Comparison of ENCODE assay signal across 22 cellular contexts in the genomic region with DNA sequence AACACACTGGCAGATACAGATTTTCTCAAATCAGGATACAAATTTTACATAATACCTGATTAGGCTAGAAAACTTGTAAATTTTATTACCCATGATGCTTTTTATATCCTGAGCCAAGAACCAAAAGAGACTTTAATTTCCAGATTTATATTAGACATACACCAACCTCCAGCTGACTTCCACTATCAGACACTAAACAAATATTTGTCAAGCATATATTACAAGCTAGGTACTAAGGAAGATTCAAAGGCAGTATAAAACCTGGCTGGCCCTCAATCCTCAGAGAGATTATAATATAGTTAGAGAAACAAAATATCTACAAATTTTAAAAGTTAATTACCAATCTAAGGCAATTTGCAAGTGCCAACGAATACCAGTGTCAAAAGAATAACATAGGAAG.
DNase-seq lines count a peak whose midpoint lies in the region; ATAC-seq, FAIRE-seq and TF ChIP-seq lines count a peak whose summit lies in the region.
"Had no signal": no experiment of that assay in that cellular context is flagged by ENCODE, and none has a peak within 500 bp of the region (broad histone marks: within the 10 kb centered on the region; RNA-seq: fewer than 3 reads in every experiment).

No MANE protein-coding gene starts in this region.

- peak; percentile 50 for ATAC-seq in left colon
- ATAC-seq: A549; CD8-positive, alpha-beta T cell had no signal

- no peaks in the 10 kb centered on the region for H3K27me3 Mint-ChIP-seq in astrocyte (ENCODE audit: low read depth, unreplicated experiment)
- H3K27me3 Mint-ChIP-seq: B cell; CD4-positive, alpha-beta T cell had no signal

- H3K79me2 ChIP-seq in astrocyte (ENCODE audit: insufficient read depth, low read length): no peaks in the 10 kb centered on the region

- no peak overlapping the region for H2AFZ ChIP-seq in astrocyte (ENCODE audit: low read depth, low read length)

- H3K4me1 ChIP-seq in astrocyte (ENCODE audit: insufficient read depth, low read length) (no peaks in the 10 kb centered on the region), stomach (no peaks in the 10 kb centered on the region)
- H3K4me1 ChIP-seq: A549; BLaER1 treated with 17β-estradiol and CSF1 and Interleukin-3, amounts not matched to agents 10 nM and 100 nM; Caco-2 had no signal

- peak; percentile 82 for FAIRE-seq in astrocyte (lab: Jason Lieb, UNC)
- FAIRE-seq: A549, D721Med, G401.6, GM12891, GM19239 had no signal

- no peaks in the 10 kb centered on the region for H3K9me3 ChIP-seq in astrocyte (ENCODE audit: insufficient read depth, low read depth, low read length)
- H3K9me3 ChIP-seq in stomach: peaks cover 0 to 4% (median 0%) of the 10 kb centered on the region in 4 donors
- H3K9me3 ChIP-seq: A549, Caco-2 had no signal

- no peak for TF ChIP-seq POLR2A in stomach (IDR thresholded peaks at IDR 0.05)

- TF ChIP-seq CTCF in LNCaP clone FGC (IDR thresholded peaks at IDR 0.05; ENCODE audit: control insufficient read depth, extremely low read depth, insufficient read depth): no peak
- TF ChIP-seq CTCF in astrocyte (IDR thresholded peaks at IDR 0.05; ENCODE audit: insufficient read depth, low read depth, low read length): no peak
- no peak for TF ChIP-seq CTCF in stomach (IDR thresholded peaks at IDR 0.05)

- H3K36me3 ChIP-seq in astrocyte (ENCODE audit: insufficient read depth, low read length): no peaks in the 10 kb centered on the region
- H3K36me3 ChIP-seq in stomach: no peaks in the 10 kb centered on the region
- H3K36me3 ChIP-seq: BLaER1 treated with 17β-estradiol and CSF1 and Interleukin-3, amounts not matched to agents 10 nM and 100 nM had no signal

- peaks cover 1% of the 10 kb centered on the region for H3K9me3 Mint-ChIP-seq in astrocyte (ENCODE audit: unreplicated experiment)
- H3K9me3 Mint-ChIP-seq: CD4-positive, alpha-beta T cell had no signal

- no peak overlapping the region for H3K4me3 ChIP-seq in LNCaP clone FGC (ENCODE audit: low read depth, low read length)
- no peak overlapping the region for H3K4me3 ChIP-seq in astrocyte (ENCODE audit: insufficient read depth, low read depth, low read length)
- no peak overlapping the region for H3K4me3 ChIP-seq in stomach
- H3K4me3 ChIP-seq: A549; BLaER1 treated with 17β-estradiol and CSF1 and Interleukin-3, amounts not matched to agents 10 nM and 100 nM had no signal

- no peak overlapping the region for H3K4me3 Mint-ChIP-seq in astrocyte (ENCODE audit: unreplicated experiment)
- H3K4me3 Mint-ChIP-seq: B cell; CD4-positive, alpha-beta T cell; CD8-positive, alpha-beta T cell had no signal

- no peak overlapping the region for H3K4me2 ChIP-seq in astrocyte (ENCODE audit: low read length)
- H3K4me2 ChIP-seq: A549; BLaER1 treated with 17β-estradiol and CSF1 and Interleukin-3, amounts not matched to agents 10 nM and 100 nM had no signal

- H3K27ac ChIP-seq in astrocyte (ENCODE audit: low read depth, low read length): no peak overlapping the region
- H3K27ac ChIP-seq in stomach: no peak overlapping the region
- H3K27ac ChIP-seq: 22Rv1; A549; BLaER1 treated with 17β-estradiol and CSF1 and Interleukin-3, amounts not matched to agents 10 nM and 100 nM had no signal

- H3K27me3 ChIP-seq in astrocyte (ENCODE audit: insufficient read depth, low read length): no peaks in the 10 kb centered on the region
- no peaks in the 10 kb centered on the region for H3K27me3 ChIP-seq in stomach

- H4K20me1 ChIP-seq in astrocyte (ENCODE audit: insufficient read depth, low read length): no peaks in the 10 kb centered on the region
- H4K20me1 ChIP-seq: BLaER1 treated with 17β-estradiol and CSF1 and Interleukin-3, amounts not matched to agents 10 nM and 100 nM had no signal

- no peak overlapping the region for H3K9ac ChIP-seq in astrocyte (ENCODE audit: low read length)
- H3K9ac ChIP-seq: BLaER1 treated with 17β-estradiol and CSF1 and Interleukin-3, amounts not matched to agents 10 nM and 100 nM had no signal

- TF ChIP-seq EP300 in stomach (IDR thresholded peaks at IDR 0.05): no peak

- intact Hi-C loops in left colon (cut with DNase I, micrococcal nuclease) (no loop called here), stomach (cut with DNase I; ENCODE audit: low total_unique reads) (no loop called here)

- no peaks in the 10 kb centered on the region for H3K4me1 Mint-ChIP-seq in astrocyte (ENCODE audit: low read depth, unreplicated experiment)
- H3K4me1 Mint-ChIP-seq: B cell had no signal

- no peaks in the 10 kb centered on the region for H3K36me3 Mint-ChIP-seq in astrocyte (ENCODE audit: low read depth, unreplicated experiment)
- H3K36me3 Mint-ChIP-seq: CD8-positive, alpha-beta T cell had no signal

- 24 to 61% (median 48%) methylated on average over 1 of the region's 1 CpG for WGBS in stomach, 5 donors

- H3K27ac Mint-ChIP-seq in astrocyte (ENCODE audit: unreplicated experiment): no peak overlapping the region
- H3K27ac Mint-ChIP-seq: B cell; CD4-positive, alpha-beta T cell; CD8-positive, alpha-beta T cell had no signal

- DNase-seq in DMS53 (lab: John Stamatoyannopoulos, UW) (peak; percentile 26), DMS53 treated with DMSO at 0.1 percent for 48 hours (lab: John Stamatoyannopoulos, UW; ENCODE audit: unreplicated experiment) (no peak), LNCaP clone FGC (ENCODE audit: low read depth) (peak; percentile 47), astrocyte (ENCODE audit: low read depth) (no peak), left colon (no peak), stomach (no peak), iPS-NIHi7 (ENCODE audit: extremely low spot score) (no peak)
- DNase-seq: AML-193; Caco-2; Calu3; CD4-positive, alpha-beta T cell; CD8-positive, alpha-beta T cell; DMS79 treated with DMSO at 0.1 percent for 48 hours; GF-D8 had no signal

Comparison
In these comparisons a context has a peak if more than half of its experiments do, and no peak if none do; other contexts are left out.
1. DNase-seq: peak in DMS53 (single experiment) and LNCaP clone FGC (single experiment); none in DMS53 treated with DMSO at 0.1 percent for 48 hours (single experiment), astrocyte (single experiment), left colon (0 of 2), stomach (single experiment) and iPS-NIHi7 (single experiment).